35 cellular contexts compared by ENCODE assay signal in genomic region chr2:177342736-177343135, GRCh38. TPM values are rescaled to one million over a fixed set of nuclear protein-coding genes. Genes with fewer than 3 reads are reported as not detected.
DNase-seq lines count a peak whose midpoint lies in the region; ATAC-seq, FAIRE-seq and TF ChIP-seq lines count a peak whose summit lies in the region.
"Had no signal": no experiment of that assay in that cellular context is flagged by ENCODE, and none has a peak within 500 bp of the region (broad histone marks: within the 10 kb centered on the region; RNA-seq: fewer than 3 reads in every experiment).

No MANE protein-coding gene starts in this region.

- no peaks in the 10 kb centered on the region for H3K9me1 ChIP-seq in K562 (ENCODE audit: control insufficient read depth, insufficient read depth, low read length)

- CTCF ChIA-PET in K562 (lab: Yijun Ruan, JAX; ENCODE audit: low intra/inter-chr PET ratio): no interaction called here

- TF ChIP-seq POLR2A in K562 (conservative IDR thresholded peaks at IDR 0.05): no peak

- H3K36me3 Mint-ChIP-seq in mesothelial cell of epicardium: no peaks in the 10 kb centered on the region
- H3K36me3 Mint-ChIP-seq: CD4-positive, alpha-beta memory T cell; CD4-positive, CD25-positive, alpha-beta regulatory T cell had no signal

- intact Hi-C loops in K562 (cut with micrococcal nuclease): no loop called here
- intact Hi-C loops in left ventricle myocardium inferior (cut with micrococcal nuclease): no loop called here

- no peaks in the 10 kb centered on the region for H3K27me3 Mint-ChIP-seq in mesothelial cell of epicardium (ENCODE audit: low read depth)
- H3K27me3 Mint-ChIP-seq: B cell; CD4-positive, alpha-beta memory T cell; CD4-positive, alpha-beta T cell; CD4-positive, CD25-positive, alpha-beta regulatory T cell; CD8-positive, alpha-beta memory T cell had no signal

- H3K36me3 ChIP-seq in K562 (ENCODE audit: control insufficient read depth, insufficient read depth, low read length): no peaks in the 10 kb centered on the region; the same call in 1 of the 3 replicates
- peaks cover 6% of the 10 kb centered on the region for H3K36me3 ChIP-seq in left ventricle myocardium inferior
- H3K36me3 ChIP-seq: BE2C; BLaER1; BLaER1 treated with 17β-estradiol and CSF1 and Interleukin-3, amounts not matched to agents 10 nM and 100 nM had no signal

- WGBS in K562 (ENCODE audit: insufficient coverage, low coverage, missing lambda C conversion rate): 44% methylated on average over 4 of the region's 4 CpGs

- no peak overlapping the region for H3K4me2 ChIP-seq in K562 (ENCODE audit: insufficient read depth, low read length)
- H3K4me2 ChIP-seq: A549; BLaER1; BLaER1 treated with 17β-estradiol and CSF1 and Interleukin-3, amounts not matched to agents 10 nM and 100 nM had no signal

- peaks cover 25% of the 10 kb centered on the region for H3K4me1 Mint-ChIP-seq in mesothelial cell of epicardium
- H3K4me1 Mint-ChIP-seq: CD4-positive, alpha-beta memory T cell; CD4-positive, CD25-positive, alpha-beta regulatory T cell; CD8-positive, alpha-beta memory T cell had no signal

- H3K27ac ChIP-seq in K562 (ENCODE audit: extremely low read depth, low read depth, low read length): no peak overlapping the region
- H3K27ac ChIP-seq in left ventricle myocardium inferior (replicated peaks): no peak overlapping the region
- H3K27ac ChIP-seq: 22Rv1; A549; BLaER1; BLaER1 treated with 17β-estradiol and CSF1 and Interleukin-3, amounts not matched to agents 10 nM and 100 nM; C4-2B had no signal

- H3K9me3 ChIP-seq in K562 (replicated peaks; ENCODE audit: control insufficient read depth, insufficient read depth, low read depth, low read length) (no peaks in the 10 kb centered on the region), left ventricle myocardium inferior (replicated peaks) (no peaks in the 10 kb centered on the region)
- H3K9me3 ChIP-seq: A549; BE2C; BLaER1; BLaER1 treated with 17β-estradiol and CSF1 and Interleukin-3, amounts not matched to agents 10 nM and 100 nM; Caco-2 had no signal

- H3K27ac Mint-ChIP-seq in mesothelial cell of epicardium: peak overlapping the region; percentile 20
- H3K27ac Mint-ChIP-seq: B cell; CD14-positive monocyte; CD4-positive, alpha-beta memory T cell; CD4-positive, alpha-beta T cell; CD4-positive, CD25-positive, alpha-beta regulatory T cell; CD8-positive, alpha-beta T cell had no signal

- FAIRE-seq in K562 (lab: Jason Lieb, UNC): no peak
- FAIRE-seq: A204.1, A549, D721Med had no signal

- no peaks in the 10 kb centered on the region for H3K79me2 ChIP-seq in K562 (ENCODE audit: control insufficient read depth, insufficient read depth, low read length)

- DNase-seq in SK-N-DZ (ENCODE audit: low spot score): peak; percentile 13
- DNase-seq in K562 (ENCODE audit: extremely low read depth in 1 of 4, low spot score in 3 of 4): no peak
- DNase-seq in mesothelial cell of epicardium (ENCODE audit: low spot score in 2 of 2, unreplicated experiment in 2 of 2): no peak
- no peak for DNase-seq in UCSD-AML1 (lab: John Stamatoyannopoulos, UW; ENCODE audit: unreplicated experiment)
- DNase-seq in left ventricle myocardium inferior: no peak
- DNase-seq: 8988T; ACHN; AML-193; BE2C; C1 segment of cervical spinal cord; Caco-2; Calu3; CD4-positive, alpha-beta memory T cell; CD4-positive, alpha-beta T cell; CD4-positive, CD25-positive, alpha-beta regulatory T cell; CD8-positive, alpha-beta memory T cell; CD8-positive, alpha-beta T cell; COR-L47; DMS 273 treated with DMSO at 0.1 percent for 48 hours; DMS153; DMS53; DMS79; DMS79 treated with DMSO at 0.1 percent for 48 hours; DND-41; EL had no signal

- H4K20me1 ChIP-seq in K562 (replicated peaks; ENCODE audit: control insufficient read depth, insufficient read depth, low read length): no peaks in the 10 kb centered on the region
- H4K20me1 ChIP-seq: BLaER1; BLaER1 treated with 17β-estradiol and CSF1 and Interleukin-3, amounts not matched to agents 10 nM and 100 nM had no signal

- H3K9ac ChIP-seq in K562 (ENCODE audit: insufficient read depth in 1 of 2, low read depth in 2 of 2, low read length in 2 of 2): no peak overlapping the region
- H3K9ac ChIP-seq: BLaER1; BLaER1 treated with 17β-estradiol and CSF1 and Interleukin-3, amounts not matched to agents 10 nM and 100 nM had no signal

- in situ Hi-C loops in K562 (cut with MboI): no loop called here

- POLR2A ChIA-PET in K562 (lab: Yijun Ruan, JAX): interaction anchor here (1.2 kb wide), 1 partner anchor 10 kb away, joined by 4 read pairs; no protein-coding TSS in a partner anchor

- H3K4me1 ChIP-seq in K562 (replicated peaks in 1 of 2; ENCODE audit: control insufficient read depth in 2 of 2, insufficient read depth in 2 of 2, low read length in 2 of 2) (peaks cover 0 to 8% of the 10 kb centered on the region in 2 experiments; a peak in 1 of 5 replicates), left ventricle myocardium inferior (no peaks in the 10 kb centered on the region)
- H3K4me1 ChIP-seq: BE2C had no signal

- H3K9me3 Mint-ChIP-seq in mesothelial cell of epicardium: no peaks in the 10 kb centered on the region
- H3K9me3 Mint-ChIP-seq: CD14-positive monocyte; CD4-positive, alpha-beta memory T cell; CD4-positive, alpha-beta T cell; CD4-positive, CD25-positive, alpha-beta regulatory T cell; CD8-positive, alpha-beta memory T cell; CD8-positive, alpha-beta T cell had no signal

- H3K4me3 ChIP-seq in K562 (no peak overlapping the region), left ventricle myocardium inferior (no peak overlapping the region)
- H3K4me3 ChIP-seq: A549; BLaER1; BLaER1 treated with 17β-estradiol and CSF1 and Interleukin-3, amounts not matched to agents 10 nM and 100 nM had no signal

- no peak for ATAC-seq in K562
- no peak for ATAC-seq in GM18502 (IDR thresholded peaks at IDR 0.05; ENCODE audit: poor library complexity, unreplicated experiment)
- ATAC-seq: A549; CD8-positive, alpha-beta T cell had no signal

- TF ChIP-seq RAD21 in K562 (CRISPR knock-in tag; conservative IDR thresholded peaks at IDR 0.05 in 1 of 2, IDR thresholded peaks at IDR 0.05 in 1 of 2): no peak

- no peak for TF ChIP-seq EP300 in K562 (IDR thresholded peaks at IDR 0.05; ENCODE audit: low read length)

- no TSS peak for BruUV-seq in K562 (replicated peaks; lab: Mats Ljungman, UMichigan)

- no peak for TF ChIP-seq CTCF in K562 (IDR thresholded peaks at IDR 0.05 in 2 of 3, conservative IDR thresholded peaks at IDR 0.05 in 1 of 3; ENCODE audit: insufficient read depth in 2 of 3, low read depth in 1 of 3, low read length in 3 of 3)
- no peak for TF ChIP-seq CTCF in mesothelial cell of epicardium (IDR thresholded peaks at IDR 0.05; ENCODE audit: unreplicated experiment)
- no peak for TF ChIP-seq CTCF in left ventricle myocardium inferior (IDR thresholded peaks at IDR 0.05; ENCODE audit: borderline replicate concordance)

- H3K27me3 ChIP-seq in K562 (ENCODE audit: control insufficient read depth in 2 of 2, insufficient read depth in 2 of 2, low read length in 2 of 2) (no peaks in the 10 kb centered on the region), left ventricle myocardium inferior (ENCODE audit: low read depth) (no peaks in the 10 kb centered on the region)
- H3K27me3 ChIP-seq: BE2C; BLaER1; BLaER1 treated with 17β-estradiol and CSF1 and Interleukin-3, amounts not matched to agents 10 nM and 100 nM had no signal

- no peak overlapping the region for H3K4me3 Mint-ChIP-seq in mesothelial cell of epicardium
- H3K4me3 Mint-ChIP-seq: B cell; CD14-positive monocyte; CD4-positive, alpha-beta memory T cell; CD4-positive, alpha-beta T cell; CD4-positive, CD25-positive, alpha-beta regulatory T cell; CD8-positive, alpha-beta memory T cell; CD8-positive, alpha-beta T cell had no signal

- H2AFZ ChIP-seq in K562 (ENCODE audit: low read depth, low read length): no peak overlapping the region

TF ChIP-seq in K562, 482 proteins besides CTCF, POLR2A, EP300 and RAD21:
- TF ChIP-seq CBFA2T3 (IDR thresholded peaks at IDR 0.05) (peak; percentile 28; the same call in 1 of the 2 replicates), MEIS2 (IDR thresholded peaks at IDR 0.05; ENCODE audit: partially characterized antibody) (no peak)

RNA-seq across cellular contexts. Expression of gene AGPS, which starts 49.8 kb away (rescaled TPM):
- polyA plus RNA-seq in SK-N-DZ (2014; cell fraction: cytosol; rRNA removed): 24.5 and 27.1 TPM in 2 replicates
- polyA plus RNA-seq in SK-N-DZ (2014; cell fraction: nucleus; rRNA removed): 43.3 and 91.5 TPM in 2 replicates
- 22.6 and 91.3 TPM in 2 replicates for total RNA-seq in K562 (2011; cell fraction: chromatin; rRNA removed; ENCODE audit: low replicate concordance)
- total RNA-seq in K562 (2011; cell fraction: nucleolus; rRNA removed): 7.7 and 12.5 TPM in 2 replicates
- 32.9 and 66.5 TPM in 2 replicates for total RNA-seq in K562 (2011; cell fraction: nucleoplasm; rRNA removed)
- total RNA-seq in K562 (2014; rRNA removed) (144 and 211 TPM in 2 replicates), K562 (2014; rRNA removed; fragmentation: Illumina TruSeq; extraction: Trizol) (80.7 and 91.4 TPM in 2 replicates), K562 (2015; rRNA removed; fragmentation: Illumina TruSeq; extraction: Trizol) (66.2 and 73.4 TPM in 2 replicates), K562 (2021) (95.6 and 97.1 TPM in 2 replicates), mesothelial cell of epicardium (43.9 to 47.9 TPM (median 47.3 TPM) in 3 replicates), left ventricle myocardium inferior (26.4 TPM)
- polyA plus RNA-seq in K562 (2011; rRNA removed) (30.5 and 63.1 TPM in 2 replicates), K562 (2014; fragmentation: Illumina TruSeq; extraction: Trizol) (43.8 and 53.3 TPM in 2 replicates), K562 (2014; fragmentation: Nextera tagmentation; extraction: Ambion mirVana) (10 to 100 TPM; 15.5 to 15.6 TPM), K562 (2014; rRNA removed) (55.5 and 60.1 TPM in 2 replicates)
- 10.1 and 10.3 TPM in 2 replicates for polyA plus RNA-seq in K562 (2011; cell fraction: cytosol; rRNA removed)
- 11.9 and 21.7 TPM in 2 replicates for polyA plus RNA-seq in K562 (2011; cell fraction: nucleus; rRNA removed)
- polyA plus RNA-seq in K562 (2012): 39.2 and 44.1 TPM in 2 replicates
- polyA minus RNA-seq in K562 (2011; rRNA and poly(A)+ RNA removed): 78.3 and 102 TPM in 2 replicates
- polyA minus RNA-seq in K562 (2011; cell fraction: cytosol; rRNA and poly(A)+ RNA removed): 27.3 and 41.2 TPM in 2 replicates
- 27.6 and 51.5 TPM in 2 replicates for polyA minus RNA-seq in K562 (2011; cell fraction: nucleus; rRNA and poly(A)+ RNA removed)
